8 cellular contexts compared by ENCODE assay signal in genomic region chr3:67375961-67376360, GRCh38.
"Had no signal": no experiment of that assay in that cellular context is flagged by ENCODE, and none has a peak within 500 bp of the region (broad histone marks: within the 10 kb centered on the region; RNA-seq: fewer than 3 reads in every experiment).

No MANE protein-coding gene starts in this region.

- H3K27me3 Mint-ChIP-seq: IgD-negative memory B cell had no signal

- H3K27ac Mint-ChIP-seq: GM23338, H9, IgD-negative memory B cell had no signal

- H3K9me3 Mint-ChIP-seq: GM23338, H9 had no signal

- H3K4me1 Mint-ChIP-seq: GM23338, H9 had no signal

- H3K4me2 ChIP-seq: GM23338 had no signal

- FAIRE-seq: H1, H54, HepG2 had no signal

- DNase-seq: H9, HCEC 1CT, KBM-7 had no signal

- H3K4me3 Mint-ChIP-seq: GM23338, H9, IgD-negative memory B cell had no signal

- H3K4me3 ChIP-seq: GM23338 had no signal

- H2AFZ ChIP-seq: GM23338 had no signal
